8 cellular contexts compared by ENCODE assay signal in the genomic region with DNA sequence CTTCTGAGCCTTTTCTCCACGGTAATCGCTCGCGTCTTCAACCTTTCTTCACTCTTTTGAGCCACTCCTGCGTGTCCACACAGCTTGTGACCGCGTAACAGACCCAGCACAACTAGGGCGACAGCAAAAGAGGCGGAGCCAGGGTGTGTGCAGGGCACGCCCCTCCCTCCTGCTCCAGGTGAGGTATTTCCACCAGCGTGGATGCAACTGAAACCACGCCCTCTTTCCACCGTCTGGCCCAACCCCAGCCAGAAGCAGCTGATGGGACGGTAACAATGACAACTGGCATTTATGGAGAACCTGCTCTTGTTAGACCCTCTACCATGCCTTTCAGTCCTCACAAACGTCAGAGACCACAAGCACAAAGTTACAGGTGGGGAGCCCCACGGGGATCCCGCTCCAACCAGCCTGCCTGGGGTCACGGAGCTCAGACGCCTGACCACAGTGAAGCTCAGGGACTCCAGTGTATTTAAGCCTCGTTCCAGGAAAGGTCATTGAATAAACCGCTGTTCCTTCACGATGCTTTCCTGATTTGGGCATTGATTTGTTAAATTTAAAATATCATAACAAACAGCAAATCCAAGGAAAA. TPM values are rescaled to one million over a fixed set of nuclear protein-coding genes. Genes with fewer than 3 reads are reported as not detected.
DNase-seq lines count a peak whose midpoint lies in the region; ATAC-seq and TF ChIP-seq lines count a peak whose summit lies in the region.

No MANE protein-coding gene starts in this region.

- peaks cover 24% of the 10 kb centered on the region for H3K4me1 Mint-ChIP-seq in neural crest cell

- peak overlapping the region; percentile 65 for H3K4me3 ChIP-seq in BJ (ENCODE audit: low read depth, low read length)
- peak overlapping the region; percentile 61 for H3K4me3 ChIP-seq in epithelial cell of esophagus (ENCODE audit: low read length)
- no peak overlapping the region for H3K4me3 ChIP-seq in OCI-LY7 (ENCODE audit: low read depth, low read length, poor library complexity, severe bottlenecking)

- H3K9me3 ChIP-seq in OCI-LY7 (ENCODE audit: low read length) = no peaks in the 10 kb centered on the region

- no peak overlapping the region for H3K27ac ChIP-seq in OCI-LY7 (ENCODE audit: low read depth, low read length, poor library complexity, severe bottlenecking)

- no peak for TF ChIP-seq CTCF in BJ (IDR thresholded peaks at IDR 0.05; ENCODE audit: insufficient read depth, low read depth, low read length)
- no peak for TF ChIP-seq CTCF in epithelial cell of esophagus (IDR thresholded peaks at IDR 0.05; ENCODE audit: insufficient read depth, low read depth, low read length, missing control alignments)
- TF ChIP-seq CTCF in neural crest cell (conservative IDR thresholded peaks at IDR 0.05) = no peak
- no peak for TF ChIP-seq CTCF in OCI-LY7 (conservative IDR thresholded peaks at IDR 0.05; ENCODE audit: low read length)

- no peak for ATAC-seq in HG03139 (IDR thresholded peaks at IDR 0.05; ENCODE audit: unreplicated experiment)
- ATAC-seq in GM18870 (IDR thresholded peaks at IDR 0.05; ENCODE audit: unreplicated experiment) = no peak
- no peak for ATAC-seq in HG03025 (IDR thresholded peaks at IDR 0.05; ENCODE audit: low FRiP score, unreplicated experiment)

- H3K27me3 Mint-ChIP-seq in neural crest cell (ENCODE audit: low read depth) = peaks cover 35% of the 10 kb centered on the region

- no peak overlapping the region for H3K4me2 ChIP-seq in OCI-LY7 (ENCODE audit: low read length)

- H3K79me2 ChIP-seq in OCI-LY7 (ENCODE audit: insufficient read depth, low read depth, low read length) = no peaks in the 10 kb centered on the region

- DNase-seq in BJ (ENCODE audit: low read depth) (no peak), NCI-H2196 treated with DMSO at 0.1 percent for 48 hours (lab: John Stamatoyannopoulos, UW; ENCODE audit: unreplicated experiment) (peak; percentile 30), epithelial cell of esophagus (ENCODE audit: low read depth) (peak; percentile 66), neural crest cell (ENCODE audit: low read depth, low spot score) (no peak), OCI-LY7 (ENCODE audit: low spot score) (no peak)

- no peaks in the 10 kb centered on the region for H3K36me3 Mint-ChIP-seq in neural crest cell (ENCODE audit: low read depth)

- H2AFZ ChIP-seq in OCI-LY7 (ENCODE audit: low read length) = no peak overlapping the region

- intact Hi-C loops in OCI-LY7 (cut with micrococcal nuclease; ENCODE audit: unreplicated experiment) = no loop called here

- H3K9me2 ChIP-seq in OCI-LY7 (ENCODE audit: insufficient read depth, low read length) = no peaks in the 10 kb centered on the region

- no peaks in the 10 kb centered on the region for H3K27me3 ChIP-seq in BJ (ENCODE audit: control insufficient read depth, insufficient read depth, low read length)

- peak overlapping the region; percentile 29 for H3K27ac Mint-ChIP-seq in neural crest cell (ENCODE audit: unreplicated experiment)

- no peaks in the 10 kb centered on the region for H3K4me1 ChIP-seq in OCI-LY7 (ENCODE audit: insufficient read depth, low read length, poor library complexity, severe bottlenecking)

- POLR2A ChIA-PET in BJ (lab: Charles Lee) = interaction anchor here (0.6 to 2.0 kb wide), 7 partner anchors 9 to 164 kb away, joined by 3 to 7 read pairs (median 4); a partner anchor contains a TSS
- POLR2A ChIA-PET in OCI-LY7 (lab: Charles Lee) = no interaction called here

- H4K20me1 ChIP-seq in OCI-LY7 (ENCODE audit: insufficient read depth, low read length) = no peaks in the 10 kb centered on the region

- no peaks in the 10 kb centered on the region for H3K9me3 Mint-ChIP-seq in neural crest cell

- CTCF ChIA-PET in BJ (lab: Yijun Ruan, JAX) = interaction anchor here (0.7 to 6.1 kb wide), 23 partner anchors 8 to 468 kb away, joined by 3 to 46 read pairs (median 5); a partner anchor contains a TSS
- CTCF ChIA-PET in OCI-LY7 (lab: Charles Lee; ENCODE audit: unreplicated experiment) = no interaction called here

- H3K4me3 Mint-ChIP-seq in neural crest cell = peak overlapping the region; percentile 87

- BruUV-seq in OCI-LY7 (replicated peaks; lab: Mats Ljungman, UMichigan) = no TSS peak

- H3K36me3 ChIP-seq in BJ (ENCODE audit: control insufficient read depth, insufficient read depth, low read length) (peaks cover 14% of the 10 kb centered on the region), OCI-LY7 (ENCODE audit: insufficient read depth, low read length) (no peaks in the 10 kb centered on the region)

RNA-seq across cellular contexts. Expression of a gene that starts 2.0 kb away (rescaled TPM):
- polyA plus RNA-seq in BJ (2011; rRNA removed) = 24.0 and 25.1 TPM in 2 replicates
- 30.2 and 34.9 TPM in 2 replicates for polyA minus RNA-seq in BJ (2011; rRNA and poly(A)+ RNA removed)
- 4.8 and 5.4 TPM in 2 replicates for total RNA-seq in neural crest cell
- total RNA-seq in OCI-LY7 (2014; rRNA removed; shearing (Covaris generic)) = not detected in 2 replicates
- not detected in 2 replicates for total RNA-seq in OCI-LY7 (2022)

Comparison
In these comparisons a context has a peak if more than half of its experiments do, and no peak if none do; other contexts are left out.
1. DNase-seq: peak in NCI-H2196 treated with DMSO at 0.1 percent for 48 hours (single experiment) and epithelial cell of esophagus (single experiment); none in BJ (single experiment), neural crest cell (single experiment) and OCI-LY7 (single experiment).